14 cellular contexts compared by ENCODE assay signal in genomic region chr17:82527893-82528292, GRCh38. TPM values are rescaled to one million over a fixed set of nuclear protein-coding genes. Genes with fewer than 3 reads are reported as not detected.
DNase-seq lines count a peak whose midpoint lies in the region; ATAC-seq and TF ChIP-seq lines count a peak whose summit lies in the region.
"Had no signal": no experiment of that assay in that cellular context is flagged by ENCODE, and none has a peak within 500 bp of the region (broad histone marks: within the 10 kb centered on the region; RNA-seq: fewer than 3 reads in every experiment).

No MANE protein-coding gene starts in this region.

- POLR2A ChIA-PET in SK-N-SH (lab: Yijun Ruan, JAX), result no interaction called here
- POLR2A ChIA-PET in WTC11 (lab: Charles Lee), result no interaction called here

- DNase-seq in SK-N-SH (no peak), WTC11 (ENCODE audit: low spot score) (no peak), left ventricle myocardium superior (no peak), occipital lobe (lab: John Stamatoyannopoulos, UW) (no peak)
- no peak for DNase-seq in activated CD4-positive, alpha-beta T cell treated with anti-CD3 and anti-CD28 coated beads, Interleukin-2, amount 50 U/mL, for 48 hours
- DNase-seq: DMS79; naive B cell; NCI-H2171 treated with DMSO at 0.1 percent for 48 hours; OCI-M1; stimulated activated naive CD4-positive, alpha-beta T cell had no signal

- 93% methylated on average over 8 of the region's 8 CpGs for WGBS in SK-N-SH (ENCODE audit: low lambda C conversion rate)

- peaks cover 3% of the 10 kb centered on the region for H3K36me3 Mint-ChIP-seq in WTC11
- H3K36me3 Mint-ChIP-seq: naive B cell had no signal

- CTCF ChIA-PET in SK-N-SH (lab: Yijun Ruan, JAX) (interaction anchor here (1.0 to 5.4 kb wide), 14 partner anchors 9 to 227 kb away, joined by 3 to 35 read pairs (median 4); no protein-coding TSS in a partner anchor), WTC11 (lab: Charles Lee) (interaction anchor here (0.6 to 1.4 kb wide), 2 partner anchors 8 to 34 kb away, joined by 3 read pairs; no protein-coding TSS in a partner anchor)

- H3K4me1 ChIP-seq in SK-N-SH (ENCODE audit: control insufficient read depth in 1 of 2, insufficient read depth in 2 of 2, low read depth in 1 of 2, low read length in 1 of 2) (peaks cover 24 to 36% of the 10 kb centered on the region in 2 experiments), skeletal muscle tissue (ENCODE audit: control insufficient read depth in 3 of 3, insufficient read depth in 3 of 3, low read length in 3 of 3) (peaks cover 59 to 70% (median 69%) of the 10 kb centered on the region in 3 donors)

- peak overlapping the region; percentile 42 for H3K27ac Mint-ChIP-seq in WTC11

- H3K4me3 ChIP-seq in SK-N-SH (ENCODE audit: low read depth in 2 of 2, low read length in 1 of 2) (no peak overlapping the region), skeletal muscle tissue (ENCODE audit: low read length in 3 of 3) (peak overlapping the region in 1 of 3 donors; percentile 22)

- peaks cover 97% of the 10 kb centered on the region for H4K20me1 ChIP-seq in SK-N-SH (ENCODE audit: insufficient read depth)

- no peak overlapping the region for H3K4me2 ChIP-seq in SK-N-SH

- peaks cover 39% of the 10 kb centered on the region for H3F3A ChIP-seq in SK-N-SH (replicated peaks; ENCODE audit: insufficient read depth)

- no peak for TF ChIP-seq CTCF in SK-N-SH (IDR thresholded peaks at IDR 0.05)
- no peak for TF ChIP-seq CTCF in WTC11 (IDR thresholded peaks at IDR 0.05)

- no peaks in the 10 kb centered on the region for H3K27me3 Mint-ChIP-seq in WTC11 (ENCODE audit: low read depth)
- H3K27me3 Mint-ChIP-seq: naive B cell had no signal

- H3K36me3 ChIP-seq in SK-N-SH (replicated peaks in 1 of 2; ENCODE audit: control insufficient read depth in 1 of 2, insufficient read depth in 2 of 2, low read length in 1 of 2), result peaks cover 0 to 6% of the 10 kb centered on the region in 2 experiments
- H3K36me3 ChIP-seq in skeletal muscle tissue (ENCODE audit: control insufficient read depth in 3 of 3, insufficient read depth in 3 of 3, low read length in 3 of 3), result no peaks in the 10 kb centered on the region

- H3K9me3 ChIP-seq in SK-N-SH (no peaks in the 10 kb centered on the region), skeletal muscle tissue (ENCODE audit: control insufficient read depth in 3 of 3, low read length in 3 of 3) (no peaks in the 10 kb centered on the region)

- peaks cover 43% of the 10 kb centered on the region for H3K4me1 Mint-ChIP-seq in WTC11

- peaks cover 100% of the 10 kb centered on the region for H3K79me2 ChIP-seq in SK-N-SH (ENCODE audit: insufficient read depth)

- TF ChIP-seq EP300 in SK-N-SH (IDR thresholded peaks at IDR 0.05; ENCODE audit: borderline replicate concordance in 1 of 2, low read depth in 1 of 2, low read length in 1 of 2), result no peak

- H3K27ac ChIP-seq in SK-N-SH (ENCODE audit: low read depth in 2 of 2, low read length in 1 of 2) (peak overlapping the region; percentile 47 to 63; a peak in 2 of 4 replicates), skeletal muscle tissue (ENCODE audit: low read depth, low read length) (peak overlapping the region; percentile 71)

- intact Hi-C loops in left ventricle myocardium superior (cut with micrococcal nuclease), result no loop called here

- no peaks in the 10 kb centered on the region for H3K9me2 ChIP-seq in SK-N-SH

- no peaks in the 10 kb centered on the region for H3K27me3 ChIP-seq in SK-N-SH (ENCODE audit: insufficient read depth)
- no peaks in the 10 kb centered on the region for H3K27me3 ChIP-seq in skeletal muscle tissue (ENCODE audit: control insufficient read depth in 3 of 3, insufficient read depth in 3 of 3, low read length in 3 of 3)

- H3K9me3 Mint-ChIP-seq in WTC11, result no peaks in the 10 kb centered on the region
- H3K9me3 Mint-ChIP-seq: naive B cell; T-helper 2 cell treated with Interferon-gamma antibody and Interleukin-4, amounts not matched to agents 5 μg/mL and 100 μg/mL, for 36 hours had no signal

- ATAC-seq in SK-N-SH treated with all-trans-retinoic acid at 6 μM for 48 hours, result no peak
- ATAC-seq in WTC11, result no peak
- peak; percentile 35 for ATAC-seq in left ventricle myocardium superior
- ATAC-seq in GM19467 (IDR thresholded peaks at IDR 0.05; ENCODE audit: unreplicated experiment), result no peak

- H3K9ac ChIP-seq in SK-N-SH (no peak overlapping the region; the same call in 1 of the 2 replicates), skeletal muscle tissue (ENCODE audit: low read depth in 1 of 3, low read length in 3 of 3) (peak overlapping the region in 1 of 3 donors; percentile 74)

- TF ChIP-seq RAD21 in SK-N-SH (IDR thresholded peaks at IDR 0.05; ENCODE audit: low read length), result no peak

- no peak overlapping the region for H3K4me3 Mint-ChIP-seq in WTC11
- H3K4me3 Mint-ChIP-seq: naive B cell; T-helper 2 cell treated with Interferon-gamma antibody and Interleukin-4, amounts not matched to agents 5 μg/mL and 100 μg/mL, for 36 hours had no signal

- H2AFZ ChIP-seq in SK-N-SH (ENCODE audit: low read depth), result no peak overlapping the region

TF ChIP-seq in SK-N-SH, 30 proteins besides CTCF, POLR2A, EP300 and RAD21:
- no peak for TF ChIP-seq SIN3A (IDR thresholded peaks at IDR 0.05; ENCODE audit: borderline replicate concordance, low read depth, low read length)
- TF ChIP-seq RCOR1 (IDR thresholded peaks at IDR 0.05; ENCODE audit: low read length), result no peak
- no peak for TF ChIP-seq CHD2 (IDR thresholded peaks at IDR 0.05; ENCODE audit: low read length, partially characterized antibody)
- TF ChIP-seq USF2 (IDR thresholded peaks at IDR 0.05; ENCODE audit: borderline replicate concordance, low read depth, low read length), result no peak
- no peak for TF ChIP-seq JUND (IDR thresholded peaks at IDR 0.05)
- TF ChIP-seq NRF1 (IDR thresholded peaks at IDR 0.05; ENCODE audit: low read depth, low read length), result no peak

TF ChIP-seq in SK-N-SH treated with all-trans-retinoic acid at 6 μM for 48 hours, 23 proteins besides CTCF, POLR2A, EP300 and RAD21 (continues in another document):
- TF ChIP-seq ZNF8 (CRISPR knock-in tag; IDR thresholded peaks at IDR 0.05), result no peak
- TF ChIP-seq ARNTL (CRISPR knock-in tag; IDR thresholded peaks at IDR 0.05; ENCODE audit: borderline replicate concordance, low read depth), result no peak
- TF ChIP-seq ZNF70 (CRISPR knock-in tag; IDR thresholded peaks at IDR 0.05), result no peak
- no peak for TF ChIP-seq TCF4 (CRISPR knock-in tag; IDR thresholded peaks at IDR 0.05; ENCODE audit: borderline replicate concordance)
- no peak for TF ChIP-seq OSR1 (CRISPR knock-in tag; IDR thresholded peaks at IDR 0.05)
- TF ChIP-seq BACH2 (CRISPR knock-in tag; IDR thresholded peaks at IDR 0.05; ENCODE audit: borderline replicate concordance), result no peak
- TF ChIP-seq CSRNP3 (CRISPR knock-in tag; IDR thresholded peaks at IDR 0.05), result no peak

TF ChIP-seq in WTC11, 78 proteins besides CTCF, POLR2A, EP300 and RAD21:
- TF ChIP-seq ZNF121 (CRISPR knock-in tag; IDR thresholded peaks at IDR 0.05), result peak; percentile 93
- no peak for TF ChIP-seq JUN (CRISPR knock-in tag; IDR thresholded peaks at IDR 0.05)

RNA-seq across cellular contexts. Expression of gene FOXK2, which starts 8.4 kb away (rescaled TPM):
- 33.6 and 36.4 TPM in 2 replicates for polyA plus RNA-seq in SK-N-SH (2012; rRNA removed)
- polyA plus RNA-seq in SK-N-SH (2012; cell fraction: cytosol; rRNA removed), result 21.3 and 29.9 TPM in 2 replicates
- polyA plus RNA-seq in SK-N-SH (2012; cell fraction: nucleus; rRNA removed), result 43.8 and 54.0 TPM in 2 replicates
- total RNA-seq in WTC11 (2021) (57.7 to 65.7 TPM (median 62.7 TPM) in 3 replicates), left ventricle myocardium superior (41.5 TPM), skeletal muscle tissue (27.7 TPM), occipital lobe (41.2 TPM)
